ENCODE assay signal across 2 cellular contexts in genomic region chr12:111387747-111388365, GRCh38.
TF ChIP-seq lines count a peak whose summit lies in the region.

No MANE protein-coding gene starts in this region.

TF ChIP-seq in K562, 482 proteins besides CTCF, POLR2A, EP300 and RAD21:
- no peak for TF ChIP-seq ZHX1 (conservative IDR thresholded peaks at IDR 0.05; ENCODE audit: low read length)
- TF ChIP-seq TAL1 (IDR thresholded peaks at IDR 0.05), result no peak
- TF ChIP-seq CTBP1 (IDR thresholded peaks at IDR 0.05; ENCODE audit: borderline replicate concordance), result 0 out of 2 replicates have a peak, but pooled peaks have one; percentile 20
- TF ChIP-seq NONO (IDR thresholded peaks at IDR 0.05; ENCODE audit: low read depth in 2 of 2, low read length in 1 of 2), result no peak
- peak; percentile 30; the same call in 1 of the 2 replicates for TF ChIP-seq SPI1 (IDR thresholded peaks at IDR 0.05; ENCODE audit: borderline replicate concordance, low read depth, low read length)
- TF ChIP-seq ETV1 (tag; conservative IDR thresholded peaks at IDR 0.05; ENCODE audit: low read depth), result peak; percentile 43; the same call in 1 of the 2 replicates
- TF ChIP-seq ZNF644 (tag; IDR thresholded peaks at IDR 0.05; ENCODE audit: low read depth), result no peak
- no peak for TF ChIP-seq NRF1 (conservative IDR thresholded peaks at IDR 0.05 in 1 of 2, IDR thresholded peaks at IDR 0.05 in 1 of 2)
- TF ChIP-seq, protein P1, sequence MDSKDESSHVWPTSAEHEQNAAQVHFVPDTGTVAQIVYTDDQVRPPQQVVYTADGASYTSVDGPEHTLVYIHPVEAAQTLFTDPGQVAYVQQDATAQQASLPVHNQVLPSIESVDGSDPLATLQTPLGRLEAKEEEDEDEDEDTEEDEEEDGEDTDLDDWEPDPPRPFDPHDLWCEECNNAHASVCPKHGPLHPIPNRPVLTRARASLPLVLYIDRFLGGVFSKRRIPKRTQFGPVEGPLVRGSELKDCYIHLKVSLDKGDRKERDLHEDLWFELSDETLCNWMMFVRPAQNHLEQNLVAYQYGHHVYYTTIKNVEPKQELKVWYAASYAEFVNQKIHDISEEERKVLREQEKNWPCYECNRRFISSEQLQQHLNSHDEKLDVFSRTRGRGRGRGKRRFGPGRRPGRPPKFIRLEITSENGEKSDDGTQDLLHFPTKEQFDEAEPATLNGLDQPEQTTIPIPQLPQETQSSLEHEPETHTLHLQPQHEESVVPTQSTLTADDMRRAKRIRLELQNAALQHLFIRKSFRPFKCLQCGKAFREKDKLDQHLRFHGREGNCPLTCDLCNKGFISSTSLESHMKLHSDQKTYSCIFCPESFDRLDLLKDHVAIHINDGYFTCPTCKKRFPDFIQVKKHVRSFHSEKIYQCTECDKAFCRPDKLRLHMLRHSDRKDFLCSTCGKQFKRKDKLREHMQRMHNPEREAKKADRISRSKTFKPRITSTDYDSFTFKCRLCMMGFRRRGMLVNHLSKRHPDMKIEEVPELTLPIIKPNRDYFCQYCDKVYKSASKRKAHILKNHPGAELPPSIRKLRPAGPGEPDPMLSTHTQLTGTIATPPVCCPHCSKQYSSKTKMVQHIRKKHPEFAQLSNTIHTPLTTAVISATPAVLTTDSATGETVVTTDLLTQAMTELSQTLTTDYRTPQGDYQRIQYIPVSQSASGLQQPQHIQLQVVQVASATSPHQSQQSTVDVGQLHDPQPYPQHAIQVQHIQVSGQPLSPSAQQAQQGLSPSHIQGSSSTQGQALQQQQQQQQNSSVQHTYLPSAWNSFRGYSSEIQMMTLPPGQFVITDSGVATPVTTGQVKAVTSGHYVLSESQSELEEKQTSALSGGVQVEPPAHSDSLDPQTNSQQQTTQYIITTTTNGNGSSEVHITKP (IDR thresholded peaks at IDR 0.05; ENCODE audit: partially characterized antibody), result peak; percentile 77
- no peak for TF ChIP-seq GATA2 (CRISPR knock-in tag; IDR thresholded peaks at IDR 0.05)
- TF ChIP-seq, protein P2, sequence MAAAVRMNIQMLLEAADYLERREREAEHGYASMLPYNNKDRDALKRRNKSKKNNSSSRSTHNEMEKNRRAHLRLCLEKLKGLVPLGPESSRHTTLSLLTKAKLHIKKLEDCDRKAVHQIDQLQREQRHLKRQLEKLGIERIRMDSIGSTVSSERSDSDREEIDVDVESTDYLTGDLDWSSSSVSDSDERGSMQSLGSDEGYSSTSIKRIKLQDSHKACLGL (CRISPR knock-in tag; IDR thresholded peaks at IDR 0.05; ENCODE audit: borderline replicate concordance, poor library complexity, severe bottlenecking), result no peak

TF ChIP-seq in WTC11, 78 proteins besides CTCF, POLR2A, EP300 and RAD21 (continued from another document):
- TF ChIP-seq ZNF512 (CRISPR knock-in tag; IDR thresholded peaks at IDR 0.05; ENCODE audit: borderline replicate concordance), result no peak
- TF ChIP-seq ZNF232 (CRISPR knock-in tag; IDR thresholded peaks at IDR 0.05), result no peak
- TF ChIP-seq, protein P3, sequence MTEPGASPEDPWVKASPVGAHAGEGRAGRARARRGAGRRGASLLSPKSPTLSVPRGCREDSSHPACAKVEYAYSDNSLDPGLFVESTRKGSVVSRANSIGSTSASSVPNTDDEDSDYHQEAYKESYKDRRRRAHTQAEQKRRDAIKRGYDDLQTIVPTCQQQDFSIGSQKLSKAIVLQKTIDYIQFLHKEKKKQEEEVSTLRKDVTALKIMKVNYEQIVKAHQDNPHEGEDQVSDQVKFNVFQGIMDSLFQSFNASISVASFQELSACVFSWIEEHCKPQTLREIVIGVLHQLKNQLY (CRISPR knock-in tag; IDR thresholded peaks at IDR 0.05), result no peak
- TF ChIP-seq NFE2L1 (CRISPR knock-in tag; IDR thresholded peaks at IDR 0.05), result no peak
- TF ChIP-seq TEAD4 (CRISPR knock-in tag; IDR thresholded peaks at IDR 0.05), result no peak
- no peak for TF ChIP-seq ZNF396 (CRISPR knock-in tag; IDR thresholded peaks at IDR 0.05; ENCODE audit: borderline replicate concordance)
- no peak for TF ChIP-seq GTF2I (CRISPR knock-in tag; conservative IDR thresholded peaks at IDR 0.05)
